Comparison of ENCODE assay signal across 8 cellular contexts in genomic region chr11:1368216-1368615, GRCh38. TPM values are rescaled to one million over a fixed set of nuclear protein-coding genes. Genes with fewer than 3 reads are reported as not detected.
"Had no signal": no experiment of that assay in that cellular context is flagged by ENCODE, and none has a peak within 500 bp of the region (broad histone marks: within the 10 kb centered on the region; RNA-seq: fewer than 3 reads in every experiment).

No MANE protein-coding gene starts in this region.

- H3K9me3 ChIP-seq: HAP-1 had no signal

- DNase-seq: GM23248, GOT3, H7, HFFc6 had no signal

- H2AFZ ChIP-seq: GM23248 had no signal

- H3K9ac ChIP-seq: GM23248 had no signal

- H3K4me3 ChIP-seq: GM23248, HAP-1 had no signal

- ATAC-seq: HCT116 had no signal

- H3K36me3 ChIP-seq: HAP-1 had no signal

- H3K27ac ChIP-seq: GM23248, HL-60 had no signal

RNA-seq across cellular contexts. Expression of gene BRSK2, which starts 21.5 kb away (rescaled TPM):
- polyA plus RNA-seq: GM23248, IgD-negative memory B cell had no signal
